In the genomic region with DNA sequence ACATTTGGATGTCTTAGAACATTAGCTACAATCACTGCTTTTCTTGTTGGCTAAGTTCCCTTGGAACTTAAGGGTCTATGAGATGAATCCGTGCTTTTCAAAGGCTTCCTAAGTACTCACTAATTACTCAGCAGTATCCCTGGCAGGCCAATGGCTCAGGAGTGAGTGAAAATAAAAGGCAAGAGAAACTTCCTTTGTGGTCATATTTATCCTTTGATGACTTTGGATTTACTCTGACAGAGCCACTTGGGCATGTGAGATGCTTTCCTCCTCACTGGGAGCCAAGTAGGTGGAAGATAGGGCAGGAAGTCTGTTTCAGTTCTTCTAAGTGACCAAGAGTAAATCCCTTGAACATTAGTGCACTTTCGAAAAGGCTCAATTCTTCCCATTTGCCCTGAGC, we compare ENCODE assay signal across 1 cellular context.
TF ChIP-seq lines count a peak whose summit lies in the region.

No MANE protein-coding gene starts in this region.

TF ChIP-seq in HepG2, 621 proteins besides CTCF, POLR2A, EP300 and RAD21 (continued from another document):
- TF ChIP-seq, protein P1, sequence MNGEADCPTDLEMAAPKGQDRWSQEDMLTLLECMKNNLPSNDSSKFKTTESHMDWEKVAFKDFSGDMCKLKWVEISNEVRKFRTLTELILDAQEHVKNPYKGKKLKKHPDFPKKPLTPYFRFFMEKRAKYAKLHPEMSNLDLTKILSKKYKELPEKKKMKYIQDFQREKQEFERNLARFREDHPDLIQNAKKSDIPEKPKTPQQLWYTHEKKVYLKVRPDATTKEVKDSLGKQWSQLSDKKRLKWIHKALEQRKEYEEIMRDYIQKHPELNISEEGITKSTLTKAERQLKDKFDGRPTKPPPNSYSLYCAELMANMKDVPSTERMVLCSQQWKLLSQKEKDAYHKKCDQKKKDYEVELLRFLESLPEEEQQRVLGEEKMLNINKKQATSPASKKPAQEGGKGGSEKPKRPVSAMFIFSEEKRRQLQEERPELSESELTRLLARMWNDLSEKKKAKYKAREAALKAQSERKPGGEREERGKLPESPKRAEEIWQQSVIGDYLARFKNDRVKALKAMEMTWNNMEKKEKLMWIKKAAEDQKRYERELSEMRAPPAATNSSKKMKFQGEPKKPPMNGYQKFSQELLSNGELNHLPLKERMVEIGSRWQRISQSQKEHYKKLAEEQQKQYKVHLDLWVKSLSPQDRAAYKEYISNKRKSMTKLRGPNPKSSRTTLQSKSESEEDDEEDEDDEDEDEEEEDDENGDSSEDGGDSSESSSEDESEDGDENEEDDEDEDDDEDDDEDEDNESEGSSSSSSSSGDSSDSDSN (CRISPR knock-in tag; IDR thresholded peaks at IDR 0.05): no peak
- no peak for TF ChIP-seq GFI1 (CRISPR knock-in tag; IDR thresholded peaks at IDR 0.05; ENCODE audit: borderline replicate concordance)
- no peak for TF ChIP-seq EEA1 (CRISPR knock-in tag; IDR thresholded peaks at IDR 0.05; ENCODE audit: borderline replicate concordance)
- TF ChIP-seq ZNF773 (CRISPR knock-in tag; IDR thresholded peaks at IDR 0.05; ENCODE audit: borderline replicate concordance): no peak
- no peak for TF ChIP-seq JDP2 (CRISPR knock-in tag; IDR thresholded peaks at IDR 0.05; ENCODE audit: borderline replicate concordance)
- no peak for TF ChIP-seq SNRNP70 (IDR thresholded peaks at IDR 0.05; ENCODE audit: low read depth, low read length)
- TF ChIP-seq, protein P2, sequence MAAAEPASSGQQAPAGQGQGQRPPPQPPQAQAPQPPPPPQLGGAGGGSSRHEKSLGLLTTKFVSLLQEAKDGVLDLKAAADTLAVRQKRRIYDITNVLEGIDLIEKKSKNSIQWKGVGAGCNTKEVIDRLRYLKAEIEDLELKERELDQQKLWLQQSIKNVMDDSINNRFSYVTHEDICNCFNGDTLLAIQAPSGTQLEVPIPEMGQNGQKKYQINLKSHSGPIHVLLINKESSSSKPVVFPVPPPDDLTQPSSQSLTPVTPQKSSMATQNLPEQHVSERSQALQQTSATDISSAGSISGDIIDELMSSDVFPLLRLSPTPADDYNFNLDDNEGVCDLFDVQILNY (CRISPR knock-in tag; conservative IDR thresholded peaks at IDR 0.05): no peak
- TF ChIP-seq ZSCAN22 (CRISPR knock-in tag; IDR thresholded peaks at IDR 0.05): no peak
- TF ChIP-seq, protein P3, sequence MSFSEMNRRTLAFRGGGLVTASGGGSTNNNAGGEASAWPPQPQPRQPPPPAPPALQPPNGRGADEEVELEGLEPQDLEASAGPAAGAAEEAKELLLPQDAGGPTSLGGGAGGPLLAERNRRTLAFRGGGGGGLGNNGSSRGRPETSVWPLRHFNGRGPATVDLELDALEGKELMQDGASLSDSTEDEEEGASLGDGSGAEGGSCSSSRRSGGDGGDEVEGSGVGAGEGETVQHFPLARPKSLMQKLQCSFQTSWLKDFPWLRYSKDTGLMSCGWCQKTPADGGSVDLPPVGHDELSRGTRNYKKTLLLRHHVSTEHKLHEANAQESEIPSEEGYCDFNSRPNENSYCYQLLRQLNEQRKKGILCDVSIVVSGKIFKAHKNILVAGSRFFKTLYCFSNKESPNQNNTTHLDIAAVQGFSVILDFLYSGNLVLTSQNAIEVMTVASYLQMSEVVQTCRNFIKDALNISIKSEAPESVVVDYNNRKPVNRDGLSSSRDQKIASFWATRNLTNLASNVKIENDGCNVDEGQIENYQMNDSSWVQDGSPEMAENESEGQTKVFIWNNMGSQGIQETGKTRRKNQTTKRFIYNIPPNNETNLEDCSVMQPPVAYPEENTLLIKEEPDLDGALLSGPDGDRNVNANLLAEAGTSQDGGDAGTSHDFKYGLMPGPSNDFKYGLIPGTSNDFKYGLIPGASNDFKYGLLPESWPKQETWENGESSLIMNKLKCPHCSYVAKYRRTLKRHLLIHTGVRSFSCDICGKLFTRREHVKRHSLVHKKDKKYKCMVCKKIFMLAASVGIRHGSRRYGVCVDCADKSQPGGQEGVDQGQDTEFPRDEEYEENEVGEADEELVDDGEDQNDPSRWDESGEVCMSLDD (CRISPR knock-in tag; IDR thresholded peaks at IDR 0.05; ENCODE audit: borderline replicate concordance): no peak
- TF ChIP-seq, protein P4, sequence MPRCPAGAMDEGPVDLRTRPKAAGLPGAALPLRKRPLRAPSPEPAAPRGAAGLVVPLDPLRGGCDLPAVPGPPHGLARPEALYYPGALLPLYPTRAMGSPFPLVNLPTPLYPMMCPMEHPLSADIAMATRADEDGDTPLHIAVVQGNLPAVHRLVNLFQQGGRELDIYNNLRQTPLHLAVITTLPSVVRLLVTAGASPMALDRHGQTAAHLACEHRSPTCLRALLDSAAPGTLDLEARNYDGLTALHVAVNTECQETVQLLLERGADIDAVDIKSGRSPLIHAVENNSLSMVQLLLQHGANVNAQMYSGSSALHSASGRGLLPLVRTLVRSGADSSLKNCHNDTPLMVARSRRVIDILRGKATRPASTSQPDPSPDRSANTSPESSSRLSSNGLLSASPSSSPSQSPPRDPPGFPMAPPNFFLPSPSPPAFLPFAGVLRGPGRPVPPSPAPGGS (CRISPR knock-in tag; IDR thresholded peaks at IDR 0.05): no peak
- TF ChIP-seq, protein P5, sequence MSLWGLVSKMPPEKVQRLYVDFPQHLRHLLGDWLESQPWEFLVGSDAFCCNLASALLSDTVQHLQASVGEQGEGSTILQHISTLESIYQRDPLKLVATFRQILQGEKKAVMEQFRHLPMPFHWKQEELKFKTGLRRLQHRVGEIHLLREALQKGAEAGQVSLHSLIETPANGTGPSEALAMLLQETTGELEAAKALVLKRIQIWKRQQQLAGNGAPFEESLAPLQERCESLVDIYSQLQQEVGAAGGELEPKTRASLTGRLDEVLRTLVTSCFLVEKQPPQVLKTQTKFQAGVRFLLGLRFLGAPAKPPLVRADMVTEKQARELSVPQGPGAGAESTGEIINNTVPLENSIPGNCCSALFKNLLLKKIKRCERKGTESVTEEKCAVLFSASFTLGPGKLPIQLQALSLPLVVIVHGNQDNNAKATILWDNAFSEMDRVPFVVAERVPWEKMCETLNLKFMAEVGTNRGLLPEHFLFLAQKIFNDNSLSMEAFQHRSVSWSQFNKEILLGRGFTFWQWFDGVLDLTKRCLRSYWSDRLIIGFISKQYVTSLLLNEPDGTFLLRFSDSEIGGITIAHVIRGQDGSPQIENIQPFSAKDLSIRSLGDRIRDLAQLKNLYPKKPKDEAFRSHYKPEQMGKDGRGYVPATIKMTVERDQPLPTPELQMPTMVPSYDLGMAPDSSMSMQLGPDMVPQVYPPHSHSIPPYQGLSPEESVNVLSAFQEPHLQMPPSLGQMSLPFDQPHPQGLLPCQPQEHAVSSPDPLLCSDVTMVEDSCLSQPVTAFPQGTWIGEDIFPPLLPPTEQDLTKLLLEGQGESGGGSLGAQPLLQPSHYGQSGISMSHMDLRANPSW (CRISPR knock-in tag; IDR thresholded peaks at IDR 0.05; ENCODE audit: borderline replicate concordance): no peak
- no peak for TF ChIP-seq NR2F6 (IDR thresholded peaks at IDR 0.05)
- no peak for TF ChIP-seq NR2F6 (CRISPR knock-in tag; IDR thresholded peaks at IDR 0.05)
- no peak for TF ChIP-seq ERF (CRISPR knock-in tag; IDR thresholded peaks at IDR 0.05)
- TF ChIP-seq NFE2L2 (IDR thresholded peaks at IDR 0.05; ENCODE audit: low read length): no peak
TF ChIP-seq in HepG2: peak in this region for 0.
